19 cellular contexts compared by ENCODE assay signal in genomic region chr16:19133600-19133999, GRCh38. TPM values are rescaled to one million over a fixed set of nuclear protein-coding genes. Genes with fewer than 3 reads are reported as not detected.
DNase-seq lines count a peak whose midpoint lies in the region; ATAC-seq, FAIRE-seq and TF ChIP-seq lines count a peak whose summit lies in the region.
"Had no signal": no experiment of that assay in that cellular context is flagged by ENCODE, and none has a peak within 500 bp of the region (broad histone marks: within the 10 kb centered on the region; RNA-seq: fewer than 3 reads in every experiment).

No MANE protein-coding gene starts in this region.

- ATAC-seq in left ventricle myocardium superior (no peak), gastrocnemius medialis (no peak)

- TF ChIP-seq CTCF in left ventricle myocardium inferior (IDR thresholded peaks at IDR 0.05; ENCODE audit: borderline replicate concordance) (no peak), WERI-Rb-1 (IDR thresholded peaks at IDR 0.05; ENCODE audit: low read depth, low read length) (no peak), gastrocnemius medialis (IDR thresholded peaks at IDR 0.05 in 4 of 5, conservative IDR thresholded peaks at IDR 0.05 in 1 of 5) (no peak)

- intact Hi-C loops in left ventricle myocardium inferior (cut with micrococcal nuclease) (no loop called here), left ventricle myocardium superior (cut with micrococcal nuclease) (no loop called here), gastrocnemius medialis (cut with DNase I; ENCODE audit: low total_unique reads) (no loop called here)

- no peaks in the 10 kb centered on the region for H3K9me3 ChIP-seq in left ventricle myocardium inferior (replicated peaks)
- no peaks in the 10 kb centered on the region for H3K9me3 ChIP-seq in WERI-Rb-1 (ENCODE audit: severe bottlenecking)
- H3K9me3 ChIP-seq in gastrocnemius medialis = no peaks in the 10 kb centered on the region
- H3K9me3 ChIP-seq: BLaER1 had no signal

- H3K4me1 ChIP-seq in left ventricle myocardium inferior (peaks cover 72% of the 10 kb centered on the region), gastrocnemius medialis (peaks cover 36 to 40% of the 10 kb centered on the region in 2 donors)

- DNase-seq in left ventricle myocardium inferior (no peak), left ventricle myocardium superior (no peak), WERI-Rb-1 (no peak), gastrocnemius medialis (no peak), T-helper 9 cell (no peak), GM12892 (ENCODE audit: insufficient read length) (no peak)
- DNase-seq: CD4-positive, alpha-beta T cell; CD8-positive, alpha-beta memory T cell; DMS79 treated with DMSO at 0.1 percent for 48 hours; GF-D8; GM23248; H7; HCEC 1CT had no signal

- no peak for FAIRE-seq in GM12892 (lab: Jason Lieb, UNC)
- FAIRE-seq: A204.1, GM12891, H1 had no signal

- H3K36me3 ChIP-seq in left ventricle myocardium inferior (no peaks in the 10 kb centered on the region), WERI-Rb-1 (no peaks in the 10 kb centered on the region; the same call in 1 of the 2 replicates), gastrocnemius medialis (no peaks in the 10 kb centered on the region)
- H3K36me3 ChIP-seq: BLaER1 had no signal

- H3K4me3 ChIP-seq in left ventricle myocardium inferior (no peak overlapping the region), WERI-Rb-1 (ENCODE audit: low read depth, low read length) (no peak overlapping the region), gastrocnemius medialis (no peak overlapping the region)
- H3K4me3 ChIP-seq: BLaER1, GM23248 had no signal

- H3K27ac ChIP-seq in left ventricle myocardium inferior (replicated peaks) = peak overlapping the region; percentile 15
- peak overlapping the region; percentile 80 for H3K27ac ChIP-seq in WERI-Rb-1
- peak overlapping the region in 3 of 4 donors; percentile 13 to 81 (median 78) for H3K27ac ChIP-seq in gastrocnemius medialis
- H3K27ac ChIP-seq: 22Rv1, BLaER1, GM23248 had no signal

- in situ Hi-C loops in gastrocnemius medialis (cut with MboI; ENCODE audit: low sequenced_read_pairs in 4 of 4) = no loop called here

- H3K27me3 ChIP-seq in left ventricle myocardium inferior (ENCODE audit: low read depth) = peaks cover 5% of the 10 kb centered on the region
- no peaks in the 10 kb centered on the region for H3K27me3 ChIP-seq in WERI-Rb-1 (ENCODE audit: insufficient read depth, low read depth, severe bottlenecking)
- H3K27me3 ChIP-seq in gastrocnemius medialis = no peaks in the 10 kb centered on the region
- H3K27me3 ChIP-seq: BLaER1 had no signal

- TF ChIP-seq POLR2A in gastrocnemius medialis (IDR thresholded peaks at IDR 0.05) = no peak
- no peak for TF ChIP-seq POLR2A in GM12892 (IDR thresholded peaks at IDR 0.05; ENCODE audit: low read depth, low read length)

RNA-seq across cellular contexts. Expression of gene ITPRIPL2, which starts 19.8 kb away (rescaled TPM):
- total RNA-seq in left ventricle myocardium inferior (12.3 TPM), left ventricle myocardium superior (12.3 TPM), gastrocnemius medialis (10 to 100 TPM; 13.3 to 18.9 (median 18.5) TPM)
- polyA plus RNA-seq in GM12892 (2012; ENCODE audit: missing spikeins) = 1.7 TPM

RNA-seq across cellular contexts. Expression of gene SYT17, which starts 34.4 kb away (rescaled TPM):
- total RNA-seq in left ventricle myocardium inferior = 0.49 TPM
- 0.64 TPM for total RNA-seq in left ventricle myocardium superior
- total RNA-seq in gastrocnemius medialis = under 1 TPM; 0.10 to 0.87 (median 0.18) TPM
- polyA plus RNA-seq in GM12892 (2012; ENCODE audit: missing spikeins) = 6.9 TPM
- total RNA-seq: CD4-positive, alpha-beta T cell; CD8-positive, alpha-beta memory T cell; G401; GM23248 had no signal
- polyA plus RNA-seq: CD8-positive, alpha-beta memory T cell; GM23248 had no signal

Comparison
In these comparisons a context has a peak if more than half of its experiments do, and no peak if none do; other contexts are left out.
1. H3K27ac ChIP-seq: peak in every context shown above with its lines; median percentile 80 in WERI-Rb-1; 78 in gastrocnemius medialis; 15 in left ventricle myocardium inferior.